In genomic region chrX:6738518-6739470, GRCh38 we compare ENCODE assay signal across 11 cellular contexts.
DNase-seq lines count a peak whose midpoint lies in the region; ATAC-seq lines count a peak whose summit lies in the region.
"Had no signal": no experiment of that assay in that cellular context is flagged by ENCODE, and none has a peak within 500 bp of the region (broad histone marks: within the 10 kb centered on the region; RNA-seq: fewer than 3 reads in every experiment).

No MANE protein-coding gene starts in this region.

- ATAC-seq in GM18498 (IDR thresholded peaks at IDR 0.05; ENCODE audit: unreplicated experiment) (peak; percentile 97), GM19455 (IDR thresholded peaks at IDR 0.05; ENCODE audit: unreplicated experiment) (peak; percentile 93), HG03039 (IDR thresholded peaks at IDR 0.05; ENCODE audit: unreplicated experiment) (peak; percentile 93)
- ATAC-seq: CD8-positive, alpha-beta T cell; HCT116; left lobe of liver had no signal

- DNase-seq in RPMI8226 = peak; percentile 90
- DNase-seq in SHP77 treated with DMSO at 0.1 percent for 48 hours (lab: John Stamatoyannopoulos, UW) = no peak
- no peak for DNase-seq in NCI-H1092 treated with DMSO at 0.1 percent for 48 hours (lab: John Stamatoyannopoulos, UW)
- DNase-seq in NCI-H226 = no peak
- DNase-seq in NCI-H2227 treated with DMSO at 0.1 percent for 48 hours (lab: John Stamatoyannopoulos, UW) = no peak
- DNase-seq: CD8-positive, alpha-beta T cell had no signal
